7 cellular contexts compared by ENCODE assay signal in genomic region chr1:92493139-92493538, GRCh38.
"Had no signal": no experiment of that assay in that cellular context is flagged by ENCODE, and none has a peak within 500 bp of the region (broad histone marks: within the 10 kb centered on the region; RNA-seq: fewer than 3 reads in every experiment).

No MANE protein-coding gene starts in this region.

- H3K27ac Mint-ChIP-seq: IgD-negative memory B cell had no signal

- H3K4me3 ChIP-seq: K562 had no signal

- ATAC-seq: K562 had no signal

- H3K4me3 Mint-ChIP-seq: IgD-negative memory B cell had no signal

- DNase-seq: IMR-90, KBM-7, KG1 had no signal

- H3K4me1 Mint-ChIP-seq: IgD-negative memory B cell had no signal

- H3K27ac ChIP-seq: HL-60 had no signal

- FAIRE-seq: HTR-8/SVneo, K562 had no signal

- H3K9me3 Mint-ChIP-seq: IgD-negative memory B cell had no signal
